Comparison of ENCODE assay signal across 30 cellular contexts in the genomic region with DNA sequence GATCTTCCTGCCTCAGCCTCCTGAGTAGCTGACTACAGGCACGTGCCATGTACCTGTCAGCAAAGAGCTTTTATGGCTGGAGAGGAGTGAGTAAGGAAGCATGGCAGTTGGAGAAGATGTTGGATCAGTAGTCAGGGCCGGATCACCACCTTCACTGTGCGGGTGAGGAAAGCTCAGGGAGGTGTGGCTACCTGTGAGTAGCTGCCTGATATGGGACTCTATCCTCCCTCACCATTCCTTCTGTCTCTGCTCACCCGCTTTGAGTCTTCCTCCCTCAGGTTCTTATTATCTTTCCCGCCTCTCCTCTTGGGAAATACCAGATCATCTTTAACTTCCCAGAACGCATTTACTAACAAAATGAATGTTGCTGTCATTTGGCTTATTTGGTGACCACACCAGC.
"Had no signal": no experiment of that assay in that cellular context is flagged by ENCODE, and none has a peak within 500 bp of the region (broad histone marks: within the 10 kb centered on the region; RNA-seq: fewer than 3 reads in every experiment).

No MANE protein-coding gene starts in this region.

- H3K27ac Mint-ChIP-seq: memory B cell; naive thymus-derived CD4-positive, alpha-beta T cell; natural killer cell treated with Interleukin-12 subunit alpha and Interleukin-12 subunit beta and Interleukin-15 and Interleukin-18, amount 100 ng/mL, for 72 hours; stimulated activated naive B cell treated with anti-CD40 and anti-IgM and Interleukin-4, amounts not matched to agents 10 μg/mL and 1 μg/mL and 100 μg/mL, for 72 hours had no signal

- H3K36me3 ChIP-seq: left ventricle myocardium inferior, neutrophil, pancreas, prostate gland, stomach, thyroid gland, transverse colon, upper lobe of right lung had no signal

- H3K4me1 ChIP-seq: left ventricle myocardium inferior, pancreas, prostate gland, stomach, testis, thyroid gland, transverse colon, upper lobe of right lung had no signal

- H3K4me3 Mint-ChIP-seq: immature natural killer cell; memory B cell; naive thymus-derived CD4-positive, alpha-beta T cell; natural killer cell treated with Interleukin-12 subunit alpha and Interleukin-12 subunit beta and Interleukin-15 and Interleukin-18, amount 100 ng/mL, for 72 hours; neural crest cell; stimulated activated naive B cell treated with anti-CD40 and anti-IgM and Interleukin-4, amounts not matched to agents 10 μg/mL and 1 μg/mL and 100 μg/mL, for 72 hours had no signal

- H3K36me3 Mint-ChIP-seq: memory B cell; naive thymus-derived CD4-positive, alpha-beta T cell; natural killer cell treated with Interleukin-12 subunit alpha and Interleukin-12 subunit beta and Interleukin-15 and Interleukin-18, amount 100 ng/mL, for 72 hours; stimulated activated naive B cell treated with anti-CD40 and anti-IgM and Interleukin-4, amounts not matched to agents 10 μg/mL and 1 μg/mL and 100 μg/mL, for 72 hours had no signal

- H3K27me3 Mint-ChIP-seq: memory B cell; naive thymus-derived CD4-positive, alpha-beta T cell; natural killer cell treated with Interleukin-12 subunit alpha and Interleukin-12 subunit beta and Interleukin-15 and Interleukin-18, amount 100 ng/mL, for 72 hours; stimulated activated naive B cell treated with anti-CD40 and anti-IgM and Interleukin-4, amounts not matched to agents 10 μg/mL and 1 μg/mL and 100 μg/mL, for 72 hours had no signal

- H3K27ac ChIP-seq: left ventricle myocardium inferior, neutrophil, pancreas, prostate gland, skin epidermis, stomach, testis, thyroid gland, transverse colon, upper lobe of right lung had no signal

- H3K4me1 Mint-ChIP-seq: memory B cell; stimulated activated naive B cell treated with anti-CD40 and anti-IgM and Interleukin-4, amounts not matched to agents 10 μg/mL and 1 μg/mL and 100 μg/mL, for 72 hours had no signal

- H3K27me3 ChIP-seq: pancreas, stomach, testis, thyroid gland, transverse colon, upper lobe of right lung had no signal

- DNase-seq: hypothalamus; immature natural killer cell; kidney; left colon; left ventricle myocardium inferior; midbrain; mucosa of descending colon; naive thymus-derived CD4-positive, alpha-beta T cell; occipital lobe; pancreas; posterior cingulate gyrus; retina; right cardiac atrium; stimulated activated CD4-positive, alpha-beta T cell treated with anti-CD3 and anti-CD28 coated beads, Interleukin-12 subunit alpha, Interleukin-12 subunit beta, amount 100 ng/mL, for 4 hours; stimulated activated CD4-positive, alpha-beta T cell treated with anti-CD3 and anti-CD28 coated beads, Interleukin-15, amount 100 ng/mL, for 24 hours; stimulated activated CD4-positive, alpha-beta T cell treated with anti-CD3 and anti-CD28 coated beads, Interleukin-2, amount 100 ng/mL, for 24 hours; stimulated activated CD4-positive, alpha-beta T cell treated with anti-CD3 and anti-CD28 coated beads, Interleukin-4, amount 100 ng/mL, for 1 hour; stimulated activated naive B cell treated with anti-CD40 and anti-IgM and Interleukin-4, amounts not matched to agents 10 μg/mL and 1 μg/mL and 100 μg/mL, for 72 hours; stimulated activated naive CD8-positive, alpha-beta T cell treated with anti-CD3 and anti-CD28 coated beads, Interleukin-15, Interleukin-2, amounts not matched to agents 100 U/mL and 50 U/mL, for 24 hours; stomach; testis; thyroid gland; transverse colon; upper lobe of right lung had no signal

- H3K9me3 Mint-ChIP-seq: immature natural killer cell; memory B cell; naive thymus-derived CD4-positive, alpha-beta T cell; natural killer cell treated with Interleukin-12 subunit alpha and Interleukin-12 subunit beta and Interleukin-15 and Interleukin-18, amount 100 ng/mL, for 72 hours; neural crest cell; stimulated activated naive B cell treated with anti-CD40 and anti-IgM and Interleukin-4, amounts not matched to agents 10 μg/mL and 1 μg/mL and 100 μg/mL, for 72 hours had no signal

- H3K4me3 ChIP-seq: left ventricle myocardium inferior, mucosa of descending colon, pancreas, prostate gland, skin epidermis, stomach, testis, thyroid gland, transverse colon, upper lobe of right lung had no signal

- H3K9me3 ChIP-seq: left ventricle myocardium inferior, mucosa of descending colon, neutrophil, pancreas, prostate gland, stomach, testis, thyroid gland, transverse colon, upper lobe of right lung had no signal
